ENCODE assay signal across 10 cellular contexts in the genomic region with DNA sequence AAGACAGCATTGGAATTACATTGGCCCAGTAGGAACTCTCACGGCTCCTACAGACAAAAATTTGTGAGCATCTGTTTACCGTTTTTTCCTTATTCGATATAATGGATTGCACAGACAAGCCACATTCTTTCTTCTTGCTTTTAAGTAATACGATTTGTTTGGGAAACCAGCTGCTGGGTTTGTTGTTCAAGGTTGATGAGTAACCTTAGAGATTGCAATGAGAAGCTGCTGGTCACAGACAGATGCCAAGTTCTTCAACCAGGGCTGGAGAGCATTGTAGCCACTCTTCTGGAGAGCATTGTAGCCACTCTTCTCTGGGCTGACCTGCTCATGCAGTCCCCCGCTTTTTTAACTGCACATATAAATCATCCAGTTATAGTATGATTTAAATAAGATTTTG. TPM values are rescaled to one million over a fixed set of nuclear protein-coding genes. Genes with fewer than 3 reads are reported as not detected.
A peak's percentile ranks its signal among the peaks of the same experiment; 100 is the strongest.
DNase-seq lines count a peak whose midpoint lies in the region; ATAC-seq, FAIRE-seq and TF ChIP-seq lines count a peak whose summit lies in the region.
"Had no signal": no experiment of that assay in that cellular context is flagged by ENCODE, and none has a peak within 500 bp of the region (broad histone marks: within the 10 kb centered on the region; RNA-seq: fewer than 3 reads in every experiment).

No MANE protein-coding gene starts in this region.

- H3K79me2 ChIP-seq in astrocyte (ENCODE audit: insufficient read depth, low read length), result peaks cover 35% of the 10 kb centered on the region

- H3K4me3 ChIP-seq in astrocyte (ENCODE audit: insufficient read depth, low read depth, low read length), result no peak overlapping the region
- no peak overlapping the region for H3K4me3 ChIP-seq in tibial artery

- no peaks in the 10 kb centered on the region for H3K9me3 Mint-ChIP-seq in activated CD8-positive, alpha-beta memory T cell treated with anti-CD3 and anti-CD28 coated beads, Interleukin-2, amount 10 ng/mL, durations not matched to agents 7 days and 5 days (ENCODE audit: low read depth)
- peaks cover 2% of the 10 kb centered on the region for H3K9me3 Mint-ChIP-seq in astrocyte (ENCODE audit: unreplicated experiment)

- intact Hi-C loops in tibial artery (cut with DNase I; ENCODE audit: low total_unique reads), result loop anchor here (5.0 kb wide), 1 partner anchor 149 kb away; no protein-coding TSS in a partner anchor

- H3K36me3 ChIP-seq in astrocyte (ENCODE audit: insufficient read depth, low read length), result no peaks in the 10 kb centered on the region
- peaks cover 0 to under 1% (median 0%) of the 10 kb centered on the region in 3 donors for H3K36me3 ChIP-seq in tibial artery

- peaks cover 11% of the 10 kb centered on the region for H4K20me1 ChIP-seq in astrocyte (ENCODE audit: insufficient read depth, low read length)

- CTCF ChIA-PET in activated CD8-positive, alpha-beta memory T cell treated with anti-CD3 and anti-CD28 coated beads, Interleukin-2, amount 10 ng/mL, durations not matched to agents 7 days and 5 days (lab: Charles Lee), result interaction anchor here (0.9 to 1.3 kb wide), 2 partner anchors 18 to 152 kb away, joined by 3 read pairs; no protein-coding TSS in a partner anchor

- H3K4me2 ChIP-seq in astrocyte (ENCODE audit: low read length), result peak overlapping the region; percentile 94

- peak overlapping the region; percentile 15 for H3K4me3 Mint-ChIP-seq in activated CD8-positive, alpha-beta memory T cell treated with anti-CD3 and anti-CD28 coated beads, Interleukin-2, amount 10 ng/mL, durations not matched to agents 7 days and 5 days
- peak overlapping the region; percentile 88 for H3K4me3 Mint-ChIP-seq in astrocyte (ENCODE audit: unreplicated experiment)

- no peaks in the 10 kb centered on the region for H3K9me3 ChIP-seq in astrocyte (ENCODE audit: insufficient read depth, low read depth, low read length)
- H3K9me3 ChIP-seq in tibial artery, result no peaks in the 10 kb centered on the region

- peaks cover 8% of the 10 kb centered on the region for H3K27me3 ChIP-seq in astrocyte (ENCODE audit: insufficient read depth, low read length)
- no peaks in the 10 kb centered on the region for H3K27me3 ChIP-seq in tibial artery

- H3K27ac Mint-ChIP-seq in activated CD8-positive, alpha-beta memory T cell treated with anti-CD3 and anti-CD28 coated beads, Interleukin-2, amount 10 ng/mL, durations not matched to agents 7 days and 5 days, result peak overlapping the region; percentile 20
- no peak overlapping the region for H3K27ac Mint-ChIP-seq in astrocyte (ENCODE audit: unreplicated experiment)

- H3K27me3 Mint-ChIP-seq in activated CD8-positive, alpha-beta memory T cell treated with anti-CD3 and anti-CD28 coated beads, Interleukin-2, amount 10 ng/mL, durations not matched to agents 7 days and 5 days, result peaks cover 28% of the 10 kb centered on the region
- peaks cover 11% of the 10 kb centered on the region for H3K27me3 Mint-ChIP-seq in astrocyte (ENCODE audit: low read depth, unreplicated experiment)

- H2AFZ ChIP-seq in astrocyte (ENCODE audit: low read depth, low read length), result no peak overlapping the region

- ATAC-seq in activated CD8-positive, alpha-beta memory T cell treated with anti-CD3 and anti-CD28 coated beads, Interleukin-2, amount 10 ng/mL, durations not matched to agents 7 days and 5 days, result no peak
- ATAC-seq in HG03280 (IDR thresholded peaks at IDR 0.05; ENCODE audit: unreplicated experiment), result no peak

- H3K4me1 ChIP-seq in astrocyte (ENCODE audit: insufficient read depth, low read length) (peaks cover 8% of the 10 kb centered on the region), tibial artery (peaks cover 0 to 18% (median 9%) of the 10 kb centered on the region in 4 donors)

- no peak overlapping the region for H3K9ac ChIP-seq in astrocyte (ENCODE audit: low read length)

- H3K4me1 Mint-ChIP-seq in activated CD8-positive, alpha-beta memory T cell treated with anti-CD3 and anti-CD28 coated beads, Interleukin-2, amount 10 ng/mL, durations not matched to agents 7 days and 5 days, result peaks cover 32% of the 10 kb centered on the region
- peaks cover 3% of the 10 kb centered on the region for H3K4me1 Mint-ChIP-seq in astrocyte (ENCODE audit: low read depth, unreplicated experiment)

- H3K27ac ChIP-seq in astrocyte (ENCODE audit: low read depth, low read length) (no peak overlapping the region), tibial artery (peak overlapping the region; percentile 82)

- no peak for FAIRE-seq in astrocyte (lab: Jason Lieb, UNC)

- DNase-seq in activated CD8-positive, alpha-beta memory T cell treated with anti-CD3 and anti-CD28 coated beads, Interleukin-2, amount 10 ng/mL, durations not matched to agents 7 days and 5 days, result no peak
- DNase-seq in activated CD8-positive, alpha-beta memory T cell treated with anti-CD3 and anti-CD28 coated beads, Interleukin-2, amount 50 U/mL, for 4 hours, result no peak
- DNase-seq in astrocyte (ENCODE audit: low read depth) (peak; percentile 62), left kidney (ENCODE audit: low read depth, low spot score) (peak; percentile 44), tibial artery (no peak), mucosa of gallbladder (ENCODE audit: low spot score) (no peak), GM20000 (ENCODE audit: low spot score) (no peak)
- DNase-seq: activated CD4-positive, CD25-positive, alpha-beta regulatory T cell; stimulated activated CD8-positive, alpha-beta memory T cell treated with anti-CD3 and anti-CD28 coated beads, Interleukin-4, amount 100 ng/mL, for 48 hours had no signal

- TF ChIP-seq CTCF in astrocyte (IDR thresholded peaks at IDR 0.05; ENCODE audit: insufficient read depth, low read depth, low read length) (no peak), tibial artery (IDR thresholded peaks at IDR 0.05) (no peak), GM20000 (IDR thresholded peaks at IDR 0.05; ENCODE audit: extremely low read depth, missing control alignments) (no peak)

- H3K36me3 Mint-ChIP-seq in activated CD8-positive, alpha-beta memory T cell treated with anti-CD3 and anti-CD28 coated beads, Interleukin-2, amount 10 ng/mL, durations not matched to agents 7 days and 5 days, result peaks cover 5% of the 10 kb centered on the region
- no peaks in the 10 kb centered on the region for H3K36me3 Mint-ChIP-seq in astrocyte (ENCODE audit: low read depth, unreplicated experiment)

RNA-seq across cellular contexts. Expression of gene MIA3, which starts 1.4 kb away (rescaled TPM):
- 10 to 100 TPM; 50.0 to 51.8 TPM for total RNA-seq in activated CD8-positive, alpha-beta memory T cell treated with anti-CD3 and anti-CD28 coated beads, Interleukin-2, amount 10 ng/mL, durations not matched to agents 7 days and 5 days
- total RNA-seq in astrocyte (63.5 and 73.5 TPM in 2 replicates), mucosa of gallbladder (78.6 TPM)

RNA-seq across cellular contexts. Expression of gene TAF1A, which starts 26.8 kb away (rescaled TPM):
- 10 to 100 TPM; 10.5 to 11.8 TPM for total RNA-seq in activated CD8-positive, alpha-beta memory T cell treated with anti-CD3 and anti-CD28 coated beads, Interleukin-2, amount 10 ng/mL, durations not matched to agents 7 days and 5 days
- total RNA-seq in astrocyte (6.6 and 7.5 TPM in 2 replicates), mucosa of gallbladder (7.5 TPM)

Comparison
In these comparisons a context has a peak if more than half of its experiments do, and no peak if none do; other contexts are left out.
1. DNase-seq: peak in astrocyte (single experiment) and left kidney (single experiment); none in activated CD8-positive, alpha-beta memory T cell treated with anti-CD3 and anti-CD28 coated beads, Interleukin-2, amount 10 ng/mL, durations not matched to agents 7 days and 5 days (single experiment), activated CD8-positive, alpha-beta memory T cell treated with anti-CD3 and anti-CD28 coated beads, Interleukin-2, amount 50 U/mL, for 4 hours (single experiment), tibial artery (0 of 2), mucosa of gallbladder (single experiment) and GM20000 (single experiment).